ENCODE assay signal across 12 cellular contexts in genomic region chr3:150271578-150271930, GRCh38.
DNase-seq lines count a peak whose midpoint lies in the region; ATAC-seq and TF ChIP-seq lines count a peak whose summit lies in the region.
"Had no signal": no experiment of that assay in that cellular context is flagged by ENCODE, and none has a peak within 500 bp of the region (broad histone marks: within the 10 kb centered on the region; RNA-seq: fewer than 3 reads in every experiment).

No MANE protein-coding gene starts in this region.

- H2AFZ ChIP-seq in hepatocyte: no peak overlapping the region

- no peak overlapping the region for H3K4me3 Mint-ChIP-seq in osteocyte (ENCODE audit: unreplicated experiment)
- H3K4me3 Mint-ChIP-seq: CD4-positive, alpha-beta T cell had no signal

- H3K4me3 ChIP-seq in colonic mucosa: no peak overlapping the region
- no peak overlapping the region for H3K4me3 ChIP-seq in hepatocyte
- H3K4me3 ChIP-seq: HAP-1 had no signal

- no peaks in the 10 kb centered on the region for H3K27me3 ChIP-seq in colonic mucosa
- no peaks in the 10 kb centered on the region for H3K27me3 ChIP-seq in hepatocyte

- peak overlapping the region; percentile 65 for H3K27ac ChIP-seq in colonic mucosa
- H3K27ac ChIP-seq in hepatocyte: peak overlapping the region; percentile 79
- H3K27ac ChIP-seq: C4-2B had no signal

- H3K79me2 ChIP-seq in hepatocyte: no peaks in the 10 kb centered on the region

- peaks cover 50% of the 10 kb centered on the region for H3K4me1 Mint-ChIP-seq in osteocyte (ENCODE audit: unreplicated experiment)

- H3K36me3 Mint-ChIP-seq in osteocyte (ENCODE audit: unreplicated experiment): no peaks in the 10 kb centered on the region

- no peaks in the 10 kb centered on the region for H3K27me3 Mint-ChIP-seq in osteocyte (ENCODE audit: unreplicated experiment)

- no peak for ATAC-seq in GM18517 (IDR thresholded peaks at IDR 0.05; ENCODE audit: unreplicated experiment)

- intact Hi-C loops in colonic mucosa (cut with DNase I): no loop called here

- no peak overlapping the region for H3K9ac ChIP-seq in colonic mucosa (ENCODE audit: low read depth in 2 of 2, low read length in 2 of 2)

- DNase-seq in HT-29 (ENCODE audit: low spot score) (peak; percentile 46), colonic mucosa (no peak), hepatocyte (ENCODE audit: low spot score) (no peak), osteocyte (ENCODE audit: extremely low spot score, unreplicated experiment) (no peak), NCI-H2081 (lab: John Stamatoyannopoulos, UW) (no peak), ACHN (no peak)
- DNase-seq: AML-193; Caco-2; CD4-positive, alpha-beta T cell had no signal

- no peaks in the 10 kb centered on the region for H3K9me3 Mint-ChIP-seq in osteocyte (ENCODE audit: unreplicated experiment)
- H3K9me3 Mint-ChIP-seq: CD4-positive, alpha-beta T cell had no signal

- H3K4me2 ChIP-seq in hepatocyte: peak overlapping the region; percentile 9

- H3K9me2 ChIP-seq in hepatocyte (replicated peaks; ENCODE audit: insufficient read depth): no peaks in the 10 kb centered on the region

- H3K4me1 ChIP-seq in colonic mucosa (no peaks in the 10 kb centered on the region), hepatocyte (ENCODE audit: insufficient read depth) (peaks cover 4% of the 10 kb centered on the region)
- H3K4me1 ChIP-seq: HAP-1 had no signal

- H3K9me3 ChIP-seq in colonic mucosa (no peaks in the 10 kb centered on the region), hepatocyte (ENCODE audit: low read depth) (no peaks in the 10 kb centered on the region)
- H3K9me3 ChIP-seq: Caco-2, HAP-1 had no signal

- in situ Hi-C loops in ACHN (cut with HindIII; ENCODE audit: low pct_ligation_motif_present, low pct_unique_long_range_greater_than_20kb, low sequenced_read_pairs): no loop called here

- peak overlapping the region; percentile 31 for H3K27ac Mint-ChIP-seq in osteocyte (ENCODE audit: unreplicated experiment)
- H3K27ac Mint-ChIP-seq: CD4-positive, alpha-beta T cell had no signal

- no peaks in the 10 kb centered on the region for H4K20me1 ChIP-seq in hepatocyte (ENCODE audit: insufficient read depth, poor library complexity, severe bottlenecking)

- H3K36me3 ChIP-seq in colonic mucosa (no peaks in the 10 kb centered on the region), hepatocyte (replicated peaks; ENCODE audit: insufficient read depth, low read depth) (no peaks in the 10 kb centered on the region)
- H3K36me3 ChIP-seq: HAP-1 had no signal

- no peak for TF ChIP-seq CTCF in colonic mucosa (IDR thresholded peaks at IDR 0.05)
- TF ChIP-seq CTCF in hepatocyte (IDR thresholded peaks at IDR 0.05; ENCODE audit: poor library complexity): no peak
- TF ChIP-seq CTCF in osteocyte (IDR thresholded peaks at IDR 0.05): no peak
